15 cellular contexts compared by ENCODE assay signal in genomic region chr6:168607272-168608112, GRCh38.
DNase-seq lines count a peak whose midpoint lies in the region; ATAC-seq and TF ChIP-seq lines count a peak whose summit lies in the region.
"Had no signal": no experiment of that assay in that cellular context is flagged by ENCODE, and none has a peak within 500 bp of the region (broad histone marks: within the 10 kb centered on the region; RNA-seq: fewer than 3 reads in every experiment).

No MANE protein-coding gene starts in this region.

- WGBS in lung, 2 donors, result 34 to 36% methylated on average over 15 of the region's 15 CpGs

- peak overlapping the region in 1 of 2 donors; percentile 40 for H3K27ac ChIP-seq in lung (ENCODE audit: low read depth in 1 of 2, low read length in 1 of 2)
- H3K27ac ChIP-seq: adrenal gland, psoas muscle had no signal

- TF ChIP-seq CTCF in lung (IDR thresholded peaks at IDR 0.05; ENCODE audit: control extremely low read depth, extremely low read depth), result no peak

- H3K4me1 ChIP-seq in lung (ENCODE audit: control insufficient read depth in 2 of 2, insufficient read depth in 2 of 2, low read length in 2 of 2), result no peaks in the 10 kb centered on the region
- H3K4me1 ChIP-seq: adrenal gland, psoas muscle had no signal

- DNase-seq in COLO668 (lab: John Stamatoyannopoulos, UW; ENCODE audit: unreplicated experiment), result peak; percentile 4
- DNase-seq in NCI-H187 (lab: John Stamatoyannopoulos, UW), result peak; percentile 21 to 63
- DNase-seq in SK-N-DZ (ENCODE audit: low spot score), result peak; percentile 63
- DNase-seq in lung (ENCODE audit: low spot score), result peak; percentile 74
- DNase-seq in activated CD8-positive, alpha-beta memory T cell treated with anti-CD3 and anti-CD28 coated beads, Interleukin-2, amount 50 U/mL, for 48 hours, result no peak
- no peak for DNase-seq in GM19238 (ENCODE audit: insufficient read length, low spot score)
- DNase-seq: activated CD4-positive, alpha-beta T cell treated with anti-CD3 and anti-CD28 coated beads for 1 hour; activated T-cell treated with anti-CD3 and anti-CD28 coated beads, Interleukin-2, amount 50 U/mL, for 48 hours; adrenal gland; cortex of kidney; MV-4-11; psoas muscle; stimulated activated CD4-positive, alpha-beta T cell treated with anti-CD3 and anti-CD28 coated beads, Interleukin-1b, Interleukin-23, amount 100 ng/mL, for 48 hours had no signal

- H3K36me3 ChIP-seq in lung (ENCODE audit: control insufficient read depth in 2 of 2, insufficient read depth in 2 of 2, low read length in 2 of 2), result no peaks in the 10 kb centered on the region
- H3K36me3 ChIP-seq: adrenal gland had no signal

- H3K4me3 ChIP-seq in lung, result no peak overlapping the region
- H3K4me3 ChIP-seq: adrenal gland, psoas muscle had no signal

- peak; percentile 65 for ATAC-seq in lung (ENCODE audit: insufficient read depth, low FRiP score)
- ATAC-seq in GM21717 (IDR thresholded peaks at IDR 0.05; ENCODE audit: unreplicated experiment), result no peak
- ATAC-seq in GM19328 (IDR thresholded peaks at IDR 0.05; ENCODE audit: unreplicated experiment), result no peak
- ATAC-seq: psoas muscle had no signal

- H3K27me3 ChIP-seq in lung (ENCODE audit: control insufficient read depth, insufficient read depth), result no peaks in the 10 kb centered on the region
- H3K27me3 ChIP-seq: adrenal gland had no signal

- H3K9me3 ChIP-seq in lung (ENCODE audit: control insufficient read depth in 2 of 2, insufficient read depth in 1 of 2, low read length in 1 of 2), result peaks cover 0 to 8% of the 10 kb centered on the region in 2 donors
- H3K9me3 ChIP-seq: adrenal gland, psoas muscle had no signal

Comparison
In these comparisons a context has a peak if more than half of its experiments do, and no peak if none do; other contexts are left out.
1. DNase-seq: peak in COLO668 (single experiment), NCI-H187 (2 of 2), SK-N-DZ (single experiment) and lung (single experiment); none in activated CD8-positive, alpha-beta memory T cell treated with anti-CD3 and anti-CD28 coated beads, Interleukin-2, amount 50 U/mL, for 48 hours (single experiment) and GM19238 (single experiment).